Comparison of ENCODE assay signal across 19 cellular contexts in the genomic region with DNA sequence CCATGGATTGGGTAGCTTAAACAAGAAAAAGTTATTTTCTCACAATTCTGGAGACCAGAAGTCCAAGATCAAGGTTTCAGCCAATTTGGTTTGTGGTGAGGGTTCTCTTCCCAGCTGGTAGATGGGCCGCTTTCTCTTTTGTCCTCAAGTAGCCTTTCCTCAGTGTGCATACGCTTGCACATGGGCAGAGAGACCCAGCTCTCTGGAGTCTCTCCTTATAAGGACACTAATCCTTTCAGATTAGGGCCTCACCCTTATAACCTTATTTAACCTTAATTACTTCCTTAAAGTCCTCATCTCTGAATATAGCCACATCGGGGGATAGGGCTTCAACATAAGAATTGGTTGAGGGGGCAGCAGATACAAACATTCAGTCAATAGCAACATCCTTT.
"Had no signal": no experiment of that assay in that cellular context is flagged by ENCODE, and none has a peak within 500 bp of the region (broad histone marks: within the 10 kb centered on the region; RNA-seq: fewer than 3 reads in every experiment).

No MANE protein-coding gene starts in this region.

- H3K36me3 ChIP-seq: SJSA1 had no signal

- H3K4me1 ChIP-seq: SJSA1 had no signal

- DNase-seq: Karpas-422, KG1, MM.1S, NCI-H1092 treated with DMSO at 0.1 percent for 48 hours, NCI-H1436, NCI-H187, NCI-H2029, NCI-H2081 treated with DMSO at 0.1 percent for 48 hours, NCI-H2171 treated with DMSO at 0.1 percent for 48 hours, NCI-H345, NCI-H446 treated with DMSO at 0.1 percent for 48 hours, NCI-H510A treated with DMSO at 0.1 percent for 48 hours, SIG-M5, SW 1271, T-cell had no signal

- H3K9me3 ChIP-seq: SJSA1 had no signal

- ATAC-seq: Panc1, Right ventricle myocardium inferior, T-cell had no signal

- H3K27ac ChIP-seq: SJSA1, SK-N-MC had no signal

- H3K4me3 ChIP-seq: SJSA1, SK-N-MC had no signal

- H3K27me3 ChIP-seq: SJSA1 had no signal
